Comparison of ENCODE assay signal across 4 cellular contexts in the genomic region with DNA sequence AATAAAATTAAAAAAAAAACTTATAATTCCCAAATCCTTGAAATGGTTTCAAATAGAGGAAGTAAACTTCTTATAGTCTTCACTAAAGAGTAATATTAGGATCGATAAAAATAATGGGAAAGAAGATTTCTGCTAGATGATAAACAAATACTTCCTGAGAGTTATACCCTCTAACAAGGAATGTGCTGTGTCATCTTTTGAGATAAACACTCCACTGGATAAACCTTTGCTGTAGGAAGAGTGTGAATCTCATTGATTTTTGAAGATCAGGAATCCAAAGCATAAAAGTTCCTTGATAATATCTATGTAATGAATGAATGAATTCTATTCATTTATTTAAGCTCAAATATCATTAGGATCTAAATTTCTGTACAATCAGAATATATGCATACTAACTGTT.
A peak's percentile ranks its signal among the peaks of the same experiment; 100 is the strongest.
TF ChIP-seq lines count a peak whose summit lies in the region.

No MANE protein-coding gene starts in this region.

TF ChIP-seq in A549, 52 proteins besides CTCF, POLR2A, EP300 and RAD21:
- TF ChIP-seq HDAC2 (IDR thresholded peaks at IDR 0.05) (no peak), MAFK (IDR thresholded peaks at IDR 0.05; ENCODE audit: partially characterized antibody) (peak; percentile 49), KDM1A (IDR thresholded peaks at IDR 0.05; ENCODE audit: low read depth) (no peak)
- TF ChIP-seq, protein P1, sequence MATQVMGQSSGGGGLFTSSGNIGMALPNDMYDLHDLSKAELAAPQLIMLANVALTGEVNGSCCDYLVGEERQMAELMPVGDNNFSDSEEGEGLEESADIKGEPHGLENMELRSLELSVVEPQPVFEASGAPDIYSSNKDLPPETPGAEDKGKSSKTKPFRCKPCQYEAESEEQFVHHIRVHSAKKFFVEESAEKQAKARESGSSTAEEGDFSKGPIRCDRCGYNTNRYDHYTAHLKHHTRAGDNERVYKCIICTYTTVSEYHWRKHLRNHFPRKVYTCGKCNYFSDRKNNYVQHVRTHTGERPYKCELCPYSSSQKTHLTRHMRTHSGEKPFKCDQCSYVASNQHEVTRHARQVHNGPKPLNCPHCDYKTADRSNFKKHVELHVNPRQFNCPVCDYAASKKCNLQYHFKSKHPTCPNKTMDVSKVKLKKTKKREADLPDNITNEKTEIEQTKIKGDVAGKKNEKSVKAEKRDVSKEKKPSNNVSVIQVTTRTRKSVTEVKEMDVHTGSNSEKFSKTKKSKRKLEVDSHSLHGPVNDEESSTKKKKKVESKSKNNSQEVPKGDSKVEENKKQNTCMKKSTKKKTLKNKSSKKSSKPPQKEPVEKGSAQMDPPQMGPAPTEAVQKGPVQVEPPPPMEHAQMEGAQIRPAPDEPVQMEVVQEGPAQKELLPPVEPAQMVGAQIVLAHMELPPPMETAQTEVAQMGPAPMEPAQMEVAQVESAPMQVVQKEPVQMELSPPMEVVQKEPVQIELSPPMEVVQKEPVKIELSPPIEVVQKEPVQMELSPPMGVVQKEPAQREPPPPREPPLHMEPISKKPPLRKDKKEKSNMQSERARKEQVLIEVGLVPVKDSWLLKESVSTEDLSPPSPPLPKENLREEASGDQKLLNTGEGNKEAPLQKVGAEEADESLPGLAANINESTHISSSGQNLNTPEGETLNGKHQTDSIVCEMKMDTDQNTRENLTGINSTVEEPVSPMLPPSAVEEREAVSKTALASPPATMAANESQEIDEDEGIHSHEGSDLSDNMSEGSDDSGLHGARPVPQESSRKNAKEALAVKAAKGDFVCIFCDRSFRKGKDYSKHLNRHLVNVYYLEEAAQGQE (IDR thresholded peaks at IDR 0.05): no peak

TF ChIP-seq in IMR-90, 13 proteins besides CTCF, POLR2A, EP300 and RAD21:
- TF ChIP-seq BHLHE40 (IDR thresholded peaks at IDR 0.05; ENCODE audit: low read depth, low read length): no peak
- 0 out of 2 replicates have a peak, but pooled peaks have one; percentile 47 for TF ChIP-seq NFE2L2 (IDR thresholded peaks at IDR 0.05; ENCODE audit: low read depth, low read length)
TF ChIP-seq in IMR-90: peak in this region for 1.

TF ChIP-seq in H1, 55 proteins besides CTCF, POLR2A, EP300 and RAD21:
- peak; percentile 59; the same call in 1 of the 2 replicates for TF ChIP-seq BACH1 (IDR thresholded peaks at IDR 0.05; ENCODE audit: low read length)
- no peak for TF ChIP-seq POU5F1 (IDR thresholded peaks at IDR 0.05; ENCODE audit: low read depth, low read length)

TF ChIP-seq in neural cell, 6 proteins besides CTCF, POLR2A, EP300 and RAD21:
- TF ChIP-seq POLR2AphosphoS5 (IDR thresholded peaks at IDR 0.05) (no peak), TAF1 (IDR thresholded peaks at IDR 0.05; ENCODE audit: low read depth) (no peak), EZH2 (IDR thresholded peaks at IDR 0.05; ENCODE audit: borderline replicate concordance, insufficient read depth, low read length, poor library complexity, severe bottlenecking) (no peak), MXI1 (conservative IDR thresholded peaks at IDR 0.05; ENCODE audit: poor library complexity, severe bottlenecking) (no peak), SMC3 (conservative IDR thresholded peaks at IDR 0.05; ENCODE audit: poor library complexity) (no peak)
- TF ChIP-seq, protein P1 (IDR thresholded peaks at IDR 0.05; ENCODE audit: borderline replicate concordance): no peak
